8 cellular contexts compared by ENCODE assay signal in the genomic region with DNA sequence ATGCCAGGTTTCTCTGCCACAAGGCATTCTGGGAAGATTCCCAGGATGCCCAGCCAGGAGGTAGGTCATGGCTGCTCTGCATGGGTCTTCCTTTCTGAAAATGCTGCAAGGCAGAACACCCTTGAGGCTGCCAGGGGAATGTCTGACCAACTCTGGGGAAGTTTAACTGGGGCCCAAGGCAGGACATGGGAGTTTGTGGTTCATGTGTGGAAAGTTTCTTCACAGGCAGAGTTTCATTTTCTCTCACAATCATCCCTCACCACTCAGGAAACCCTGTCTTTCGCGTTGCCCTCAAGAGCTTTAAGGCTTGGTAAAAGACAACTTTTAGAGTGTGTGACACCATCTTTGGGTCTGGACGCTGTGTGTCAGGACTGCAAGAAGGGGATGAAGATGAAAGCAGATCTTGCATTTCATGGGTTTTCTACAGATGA.
A peak's percentile ranks its signal among the peaks of the same experiment; 100 is the strongest.
DNase-seq lines count a peak whose midpoint lies in the region; ATAC-seq and TF ChIP-seq lines count a peak whose summit lies in the region.

No MANE protein-coding gene starts in this region.

- peaks cover 6% of the 10 kb centered on the region for H3K4me1 ChIP-seq in CD4-positive, CD25-positive, alpha-beta regulatory T cell (ENCODE audit: control insufficient read depth, insufficient read depth, low read length, poor library complexity, severe bottlenecking)
- H3K4me1 ChIP-seq in MM.1S (ENCODE audit: low read length) = peaks cover 19% of the 10 kb centered on the region

- peak in 1 of 3 donors; percentile 57 for DNase-seq in CD4-positive, CD25-positive, alpha-beta regulatory T cell
- DNase-seq in MM.1S (peak; percentile 55), NCI-H1092 treated with DMSO at 0.1 percent for 48 hours (lab: John Stamatoyannopoulos, UW) (no peak), DMS53 treated with DMSO at 0.1 percent for 48 hours (lab: John Stamatoyannopoulos, UW; ENCODE audit: unreplicated experiment) (no peak), AG08396 (ENCODE audit: low spot score) (no peak)
- DNase-seq in activated T-helper 9 cell treated with anti-CD3 and anti-CD28 coated beads, Interleukin-2, amount 50 U/mL, for 16 hours (ENCODE audit: low read depth) = peak; percentile 10
- peak; percentile 13 for DNase-seq in stimulated activated CD8-positive, alpha-beta memory T cell treated with anti-CD3 and anti-CD28 coated beads, Interleukin-4, amount 100 ng/mL, for 24 hours (ENCODE audit: low read depth)

- no peaks in the 10 kb centered on the region for H3K27me3 ChIP-seq in CD4-positive, CD25-positive, alpha-beta regulatory T cell (ENCODE audit: control insufficient read depth, insufficient read depth, low read length)
- no peaks in the 10 kb centered on the region for H3K27me3 ChIP-seq in MM.1S (replicated peaks; ENCODE audit: insufficient read depth, low read length)

- no peaks in the 10 kb centered on the region for H3K79me2 ChIP-seq in MM.1S (ENCODE audit: low read length)

- H3K4me3 Mint-ChIP-seq in CD4-positive, CD25-positive, alpha-beta regulatory T cell = peak overlapping the region in 2 of 4 donors; percentile 5 to 62

- peaks cover 13% of the 10 kb centered on the region for H3F3A ChIP-seq in MM.1S (ENCODE audit: insufficient read depth, low read length)

- ATAC-seq in CD4-positive, CD25-positive, alpha-beta regulatory T cell (ENCODE audit: low read depth in 2 of 2) = peak; percentile 51 to 63
- ATAC-seq in GM21447 (IDR thresholded peaks at IDR 0.05; ENCODE audit: unreplicated experiment) = peak; percentile 90

- H3K9me3 ChIP-seq in CD4-positive, CD25-positive, alpha-beta regulatory T cell (ENCODE audit: control insufficient read depth in 2 of 2, low read length in 2 of 2) = no peaks in the 10 kb centered on the region
- no peaks in the 10 kb centered on the region for H3K9me3 ChIP-seq in MM.1S (replicated peaks; ENCODE audit: insufficient read depth, low read length)

- H3K9me3 Mint-ChIP-seq in CD4-positive, CD25-positive, alpha-beta regulatory T cell = peaks cover 0 to 1% (median 0%) of the 10 kb centered on the region in 7 donors

- no peak overlapping the region for H3K9ac ChIP-seq in MM.1S (ENCODE audit: low read length)

- peak overlapping the region; percentile 13 for H3K4me3 ChIP-seq in CD4-positive, CD25-positive, alpha-beta regulatory T cell (ENCODE audit: low read depth, low read length)
- no peak overlapping the region for H3K4me3 ChIP-seq in MM.1S (ENCODE audit: low read length)

- H2AFZ ChIP-seq in MM.1S (ENCODE audit: low read length) = no peak overlapping the region

- H3K4me2 ChIP-seq in MM.1S (ENCODE audit: low read depth, low read length) = peak overlapping the region; percentile 65

- H3K36me3 ChIP-seq in CD4-positive, CD25-positive, alpha-beta regulatory T cell (ENCODE audit: control insufficient read depth, insufficient read depth, low read length) = no peaks in the 10 kb centered on the region
- no peaks in the 10 kb centered on the region for H3K36me3 ChIP-seq in MM.1S (replicated peaks; ENCODE audit: insufficient read depth, low read length)

- peaks cover 7% of the 10 kb centered on the region for H3K27me3 Mint-ChIP-seq in CD4-positive, CD25-positive, alpha-beta regulatory T cell

- peak overlapping the region; percentile 25 for H3K27ac ChIP-seq in CD4-positive, CD25-positive, alpha-beta regulatory T cell (ENCODE audit: insufficient read depth, low read length, poor library complexity, severe bottlenecking)
- peak overlapping the region; percentile 7; the same call in 1 of the 2 replicates for H3K27ac ChIP-seq in MM.1S (ENCODE audit: low read length)

- H3K27ac Mint-ChIP-seq in CD4-positive, CD25-positive, alpha-beta regulatory T cell = peak overlapping the region; percentile 5 to 92 (median 87)

- H4K20me1 ChIP-seq in MM.1S (ENCODE audit: insufficient read depth, low read length) = no peaks in the 10 kb centered on the region

- H3K9me2 ChIP-seq in MM.1S (replicated peaks; ENCODE audit: insufficient read depth, low read length) = no peaks in the 10 kb centered on the region

- H3K36me3 Mint-ChIP-seq in CD4-positive, CD25-positive, alpha-beta regulatory T cell = no peaks in the 10 kb centered on the region

- peaks cover 14 to 41% (median 21%) of the 10 kb centered on the region in 4 donors for H3K4me1 Mint-ChIP-seq in CD4-positive, CD25-positive, alpha-beta regulatory T cell

- TF ChIP-seq CTCF in MM.1S (IDR thresholded peaks at IDR 0.05; ENCODE audit: low read length) = no peak

Comparison
In these comparisons a context has a peak if more than half of its experiments do, and no peak if none do; other contexts are left out.
1. DNase-seq: peak in MM.1S (single experiment), activated T-helper 9 cell treated with anti-CD3 and anti-CD28 coated beads, Interleukin-2, amount 50 U/mL, for 16 hours (single experiment) and stimulated activated CD8-positive, alpha-beta memory T cell treated with anti-CD3 and anti-CD28 coated beads, Interleukin-4, amount 100 ng/mL, for 24 hours (single experiment); none in NCI-H1092 treated with DMSO at 0.1 percent for 48 hours (single experiment), DMS53 treated with DMSO at 0.1 percent for 48 hours (single experiment) and AG08396 (single experiment).